In genomic region chr20:48738399-48739304, GRCh38 we compare ENCODE assay signal across 8 cellular contexts.
A peak's percentile ranks its signal among the peaks of the same experiment; 100 is the strongest.
DNase-seq lines count a peak whose midpoint lies in the region; ATAC-seq and TF ChIP-seq lines count a peak whose summit lies in the region.

No MANE protein-coding gene starts in this region.

- H3K4me2 ChIP-seq in H9 (ENCODE audit: insufficient read depth, insufficient read length, low read length) = no peak overlapping the region

- no peak for DNase-seq in H9
- DNase-seq in T-helper 17 cell = no peak
- DNase-seq in heart right ventricle = no peak
- DNase-seq in upper lobe of left lung = no peak
- no peak for DNase-seq in NCI-H1694 treated with DMSO at 0.1 percent for 48 hours (lab: John Stamatoyannopoulos, UW)
- DNase-seq in AG20443 (ENCODE audit: low spot score) = no peak
- DNase-seq in NCI-H2081 (lab: John Stamatoyannopoulos, UW) = no peak

- no peak overlapping the region for H2BK120ac ChIP-seq in H9 (ENCODE audit: low read depth, low read length, poor library complexity, severe bottlenecking)

- H2BK15ac ChIP-seq in H9 (ENCODE audit: low read depth, low read length) = no peak overlapping the region

- no peak overlapping the region for H2AFZ ChIP-seq in H9 (ENCODE audit: low read length)

- no peak overlapping the region for H2AK5ac ChIP-seq in H9 (ENCODE audit: insufficient read length, low read length)

- no peak for TF ChIP-seq POLR2A in upper lobe of left lung (IDR thresholded peaks at IDR 0.05)

- no peaks in the 10 kb centered on the region for H4K20me1 ChIP-seq in H9 (ENCODE audit: control insufficient read depth, insufficient read depth, insufficient read length)

- H3K18ac ChIP-seq in H9 (ENCODE audit: insufficient read length, low read depth, low read length) = no peak overlapping the region

- H2BK20ac ChIP-seq in H9 (ENCODE audit: low read depth, low read length, poor library complexity, severe bottlenecking) = no peak overlapping the region

- H3T11ph ChIP-seq in H9 (ENCODE audit: low read length) = no peak overlapping the region

- no peaks in the 10 kb centered on the region for H3K79me1 ChIP-seq in H9 (ENCODE audit: insufficient read depth, low read depth, low read length, poor library complexity, severe bottlenecking)

- TF ChIP-seq CTCF in H9 (conservative IDR thresholded peaks at IDR 0.05) (no peak), heart right ventricle (IDR thresholded peaks at IDR 0.05) (no peak), upper lobe of left lung (IDR thresholded peaks at IDR 0.05) (no peak)

- H3K4me3 Mint-ChIP-seq in H9 (no peak overlapping the region), T-helper 17 cell (peak overlapping the region; percentile 87)

- no peaks in the 10 kb centered on the region; a peak in 1 of 7 replicates for H3K36me3 Mint-ChIP-seq in H9 (ENCODE audit: insufficient read depth in 1 of 3, low read depth in 3 of 3)
- peaks cover 15% of the 10 kb centered on the region for H3K36me3 Mint-ChIP-seq in T-helper 17 cell (ENCODE audit: low read depth)

- intact Hi-C loops in heart right ventricle (cut with DNase I) = no loop called here

- H3K9ac ChIP-seq in H9 (ENCODE audit: extremely low read depth, insufficient read length, low read length) = no peak overlapping the region

- no peaks in the 10 kb centered on the region for H3K27me3 ChIP-seq in H9 (ENCODE audit: insufficient read depth, low read length)
- H3K27me3 ChIP-seq in heart right ventricle = no peaks in the 10 kb centered on the region
- H3K27me3 ChIP-seq in upper lobe of left lung = no peaks in the 10 kb centered on the region

- TF ChIP-seq EP300 in upper lobe of left lung (IDR thresholded peaks at IDR 0.05) = peak in 1 of 4 donors; percentile 11

- H3K14ac ChIP-seq in H9 (ENCODE audit: insufficient read depth, low read length) = no peak overlapping the region; the same call in 1 of the 2 replicates

- no peak overlapping the region for H4K8ac ChIP-seq in H9 (replicated peaks; ENCODE audit: insufficient read length, low read depth, low read length)

- WGBS in H9 (ENCODE audit: extremely low coverage, insufficient read length, low lambda C conversion rate) = no CpG with 5 or more reads among the region's 11 CpGs
- WGBS in heart right ventricle, 2 donors = 30 to 34% methylated on average over 11 of the region's 11 CpGs
- WGBS in upper lobe of left lung, 2 donors = 24 to 37% methylated on average over 6 to 11 of the region's 11 CpGs

- no peak overlapping the region for H2BK5ac ChIP-seq in H9 (ENCODE audit: insufficient read length, low read length)

- no peak overlapping the region for H3K23ac ChIP-seq in H9 (ENCODE audit: insufficient read length, low read depth, low read length)

- no peaks in the 10 kb centered on the region for H3K23me2 ChIP-seq in H9 (ENCODE audit: insufficient read length, low read depth, low read length, poor library complexity, severe bottlenecking)

- H3K4me1 ChIP-seq in H9 (ENCODE audit: insufficient read depth, low read length) (no peaks in the 10 kb centered on the region), heart right ventricle (peaks cover 5 to 64% (median 23%) of the 10 kb centered on the region in 9 donors), upper lobe of left lung (peaks cover 32 to 64% (median 59%) of the 10 kb centered on the region in 4 donors)

- no peak overlapping the region for H3K4ac ChIP-seq in H9 (ENCODE audit: low read depth, low read length)

- H3K4me3 ChIP-seq in heart right ventricle = no peak overlapping the region
- H3K4me3 ChIP-seq in upper lobe of left lung = no peak overlapping the region

- no peaks in the 10 kb centered on the region for H3K79me2 ChIP-seq in H9 (ENCODE audit: insufficient read depth, low read length)

- H2BK12ac ChIP-seq in H9 (ENCODE audit: insufficient read length, low read depth, low read length) = no peak overlapping the region

- H3K27ac Mint-ChIP-seq in H9 (peak overlapping the region; percentile 11 to 23 (median 17); a peak in 4 of 7 replicates), T-helper 17 cell (peak overlapping the region; percentile 97)

- H3K56ac ChIP-seq in H9 (ENCODE audit: insufficient read length, low read depth, low read length) = no peak overlapping the region

- H3K27ac ChIP-seq in H9 (ENCODE audit: insufficient read length, low read depth, low read length) (no peak overlapping the region), heart right ventricle (peak overlapping the region in 6 of 10 donors; percentile 13 to 62 (median 46)), upper lobe of left lung (peak overlapping the region; percentile 48 to 73 (median 60))

- H3K36me3 ChIP-seq in heart right ventricle (peaks cover 0 to 87% (median 0%) of the 10 kb centered on the region in 9 donors), upper lobe of left lung (peaks cover 0 to 45% (median 23%) of the 10 kb centered on the region in 4 donors)

- ATAC-seq in GM18502 (IDR thresholded peaks at IDR 0.05; ENCODE audit: poor library complexity, unreplicated experiment) (peak; percentile 71), T-helper 17 cell (peak; percentile 67), heart right ventricle (peak; percentile 6 to 61 (median 41)), upper lobe of left lung (ENCODE audit: low FRiP score in 2 of 2) (no peak)

- H3K27me3 Mint-ChIP-seq in H9 (ENCODE audit: low read depth) (no peaks in the 10 kb centered on the region), T-helper 17 cell (no peaks in the 10 kb centered on the region)

- no peaks in the 10 kb centered on the region for H3K9me3 ChIP-seq in H9 (ENCODE audit: control insufficient read depth, low read depth, low read length)
- H3K9me3 ChIP-seq in T-helper 17 cell (ENCODE audit: control insufficient read depth, low read length, poor library complexity, severe bottlenecking) = no peaks in the 10 kb centered on the region
- H3K9me3 ChIP-seq in heart right ventricle = no peaks in the 10 kb centered on the region
- no peaks in the 10 kb centered on the region for H3K9me3 ChIP-seq in upper lobe of left lung

- H4K91ac ChIP-seq in H9 (ENCODE audit: insufficient read length, low read depth, low read length) = no peak overlapping the region

- H3K9me3 Mint-ChIP-seq in H9 = no peaks in the 10 kb centered on the region

- peaks cover 6 to 12% of the 10 kb centered on the region in 2 experiments; a peak in 3 of 4 replicates for H3K4me1 Mint-ChIP-seq in H9
- H3K4me1 Mint-ChIP-seq in T-helper 17 cell = peaks cover 48% of the 10 kb centered on the region

- no peak overlapping the region for H4K5ac ChIP-seq in H9 (ENCODE audit: insufficient read length, low read depth, low read length)

Comparison
In these comparisons a context has a peak if more than half of its experiments do, and no peak if none do; other contexts are left out.
1. ATAC-seq: peak in GM18502 (single experiment), T-helper 17 cell (single experiment) and heart right ventricle (8 of 8); none in upper lobe of left lung (0 of 2).